ENCODE assay signal across 1 cellular context in genomic region chr16:88705746-88706287, GRCh38.
TF ChIP-seq lines count a peak whose summit lies in the region.

No MANE protein-coding gene starts in this region.

TF ChIP-seq in GM12878, 131 proteins besides CTCF, POLR2A, EP300 and RAD21:
- peak in 1 of 2 experiments; percentile 87; a peak in 1 of 4 replicates for TF ChIP-seq BHLHE40 (IDR thresholded peaks at IDR 0.05; ENCODE audit: borderline replicate concordance in 1 of 2, low read depth in 2 of 2, low read length in 1 of 2)
- no peak for TF ChIP-seq BCL11A (IDR thresholded peaks at IDR 0.05; ENCODE audit: low read depth, low read length)
TF ChIP-seq in GM12878: peak in this region for 1.
